Comparison of ENCODE assay signal across 23 cellular contexts in the genomic region with DNA sequence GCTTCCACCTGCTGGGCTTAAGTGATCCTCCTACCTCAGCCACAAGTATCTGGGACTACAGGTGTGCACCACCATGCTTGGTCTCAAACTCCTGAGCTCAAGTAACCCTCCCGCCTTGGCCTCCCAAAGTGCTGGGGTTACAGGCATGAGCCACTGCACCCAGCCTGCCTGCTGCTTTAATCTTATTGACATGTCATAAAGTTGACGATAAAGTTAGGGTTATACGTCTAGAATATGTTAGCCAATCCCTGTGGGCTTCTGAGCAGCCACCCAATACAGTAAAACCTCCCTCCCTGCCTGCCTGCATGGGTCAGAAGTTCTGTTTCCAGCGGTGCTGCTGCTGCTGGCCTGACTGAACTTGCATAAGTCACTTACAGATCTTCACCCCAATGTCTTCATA.
"Had no signal": no experiment of that assay in that cellular context is flagged by ENCODE, and none has a peak within 500 bp of the region (broad histone marks: within the 10 kb centered on the region; RNA-seq: fewer than 3 reads in every experiment).

No MANE protein-coding gene starts in this region.

- H3K4me1 ChIP-seq: parathyroid adenoma, right lobe of liver, stomach, thyroid gland had no signal

- H3K27me3 ChIP-seq: neural progenitor cell, right lobe of liver, stomach, thyroid gland had no signal

- H3K27ac ChIP-seq: epithelial cell of prostate, neural progenitor cell, parathyroid adenoma, right lobe of liver, stomach, thyroid gland had no signal

- H2AFZ ChIP-seq: neural progenitor cell, parathyroid adenoma had no signal

- H3K9ac ChIP-seq: neural progenitor cell, parathyroid adenoma had no signal

- H3K9me3 ChIP-seq: right lobe of liver, stomach, thyroid gland had no signal

- H3K79me2 ChIP-seq: parathyroid adenoma had no signal

- H3K4me2 ChIP-seq: neural progenitor cell, smooth muscle cell had no signal

- H3K36me3 ChIP-seq: neural progenitor cell, right lobe of liver, stomach, thyroid gland had no signal

- ATAC-seq: esophagus mucosa; naive thymus-derived CD4-positive, alpha-beta T cell; right lobe of liver; stimulated activated effector memory CD8-positive, alpha-beta T cell treated with anti-CD3 and anti-CD28 coated beads, Interleukin-12 subunit alpha, Interleukin-12 subunit beta, amount 100 ng/mL, for 72 hours had no signal

- FAIRE-seq: colon had no signal

- DNase-seq: effector CD8-positive, alpha-beta T cell; endodermal cell; foreskin melanocyte; hypothalamus; immature natural killer cell; islet precursor cell; kidney glomerular epithelial cell; naive thymus-derived CD4-positive, alpha-beta T cell; right lobe of liver; stimulated activated CD4-positive, alpha-beta T cell treated with anti-CD3 and anti-CD28 coated beads, Interleukin-12 subunit alpha, Interleukin-12 subunit beta, amount 100 ng/mL, for 4 hours; stimulated activated CD4-positive, alpha-beta T cell treated with anti-CD3 and anti-CD28 coated beads, Interleukin-1b, Interleukin-23, amount 100 ng/mL, for 48 hours; stimulated activated CD4-positive, alpha-beta T cell treated with anti-CD3 and anti-CD28 coated beads, Interleukin-4, amount 100 ng/mL, for 24 hours; stimulated activated naive CD4-positive, alpha-beta T cell treated with Interleukin-2 at 50 U/mL for 16 hours; stomach; thyroid gland had no signal

- H3K4me3 ChIP-seq: lung, neural progenitor cell, right lobe of liver, smooth muscle cell, stomach, thyroid gland had no signal
